13 cellular contexts compared by ENCODE assay signal in the genomic region with DNA sequence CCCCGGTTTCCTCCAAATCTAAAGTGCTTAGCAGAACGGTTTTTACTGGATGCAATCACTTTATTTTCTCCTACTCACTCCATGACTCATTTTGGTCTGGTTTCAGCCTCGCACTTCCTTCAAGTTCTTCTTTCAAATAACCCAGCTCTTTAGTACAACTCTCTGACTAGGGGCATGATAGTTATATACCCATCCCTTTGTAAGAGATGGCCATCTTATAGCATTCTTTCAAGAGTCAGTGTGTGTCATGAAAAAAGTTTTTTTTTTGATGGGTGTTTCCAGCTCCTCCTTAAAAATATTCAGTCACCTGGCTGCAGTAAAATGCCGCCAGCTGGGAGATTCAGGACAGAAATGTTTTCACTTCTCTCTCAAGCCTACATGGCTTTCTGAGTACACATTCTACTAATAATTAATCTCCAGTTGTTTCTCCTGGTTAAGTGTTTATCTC.
DNase-seq lines count a peak whose midpoint lies in the region; ATAC-seq, FAIRE-seq and TF ChIP-seq lines count a peak whose summit lies in the region.
"Had no signal": no experiment of that assay in that cellular context is flagged by ENCODE, and none has a peak within 500 bp of the region (broad histone marks: within the 10 kb centered on the region; RNA-seq: fewer than 3 reads in every experiment).

No MANE protein-coding gene starts in this region.

- H2AFZ ChIP-seq in hepatocyte = peak overlapping the region; percentile 36

- no peak for TF ChIP-seq POLR2A in stomach (IDR thresholded peaks at IDR 0.05)

- no peak for FAIRE-seq in bronchial epithelial cell (lab: Jason Lieb, UNC)

- H3K4me2 ChIP-seq in hepatocyte = peak overlapping the region; percentile 67

- no peaks in the 10 kb centered on the region for H3K79me2 ChIP-seq in hepatocyte

- intact Hi-C loops in stomach (cut with DNase I; ENCODE audit: low total_unique reads) = no loop called here

- no peak overlapping the region for H3K27ac Mint-ChIP-seq in stimulated activated effector memory CD8-positive, alpha-beta T cell treated with anti-CD3 and anti-CD28 coated beads, Interleukin-12 subunit alpha, Interleukin-12 subunit beta, amount 100 ng/mL, for 72 hours
- H3K27ac Mint-ChIP-seq: activated naive CD4-positive, alpha-beta T cell treated with anti-CD3 and anti-CD28 coated beads, Interleukin-2, amount 10 ng/mL, durations not matched to agents 7 days and 5 days; memory B cell had no signal

- peaks cover 9% of the 10 kb centered on the region for H3K9me3 Mint-ChIP-seq in stimulated activated effector memory CD8-positive, alpha-beta T cell treated with anti-CD3 and anti-CD28 coated beads, Interleukin-12 subunit alpha, Interleukin-12 subunit beta, amount 100 ng/mL, for 72 hours

- H3K4me3 ChIP-seq in bronchial epithelial cell (ENCODE audit: low read depth, low read length) = no peak overlapping the region
- H3K4me3 ChIP-seq in hepatocyte = no peak overlapping the region
- H3K4me3 ChIP-seq in stomach = no peak overlapping the region

- H3K27me3 ChIP-seq in bronchial epithelial cell (ENCODE audit: control insufficient read depth, insufficient read depth, low read length) (no peaks in the 10 kb centered on the region), hepatocyte (no peaks in the 10 kb centered on the region), stomach (no peaks in the 10 kb centered on the region)

- H4K20me1 ChIP-seq in hepatocyte (ENCODE audit: insufficient read depth, poor library complexity, severe bottlenecking) = no peaks in the 10 kb centered on the region

- DNase-seq in LoVo (ENCODE audit: low spot score) (peak; percentile 5), bronchial epithelial cell (ENCODE audit: low read depth) (peak; percentile 52), hepatocyte (ENCODE audit: low spot score) (peak; percentile 47), stomach (no peak), NCI-H526 (lab: John Stamatoyannopoulos, UW) (no peak), OCI-M2 (lab: John Stamatoyannopoulos, UW; ENCODE audit: unreplicated experiment) (no peak), mucosa of gallbladder (ENCODE audit: low spot score) (no peak)
- no peak for DNase-seq in stimulated activated effector memory CD8-positive, alpha-beta T cell treated with anti-CD3 and anti-CD28 coated beads, Interleukin-12 subunit alpha, Interleukin-12 subunit beta, amount 100 ng/mL, for 72 hours (ENCODE audit: low spot score in 2 of 2)
- DNase-seq: activated naive CD4-positive, alpha-beta T cell treated with anti-CD3 and anti-CD28 coated beads, Interleukin-2, amount 10 ng/mL, durations not matched to agents 7 days and 5 days; HCEC 1CT; NCI-H1105 treated with DMSO at 0.1 percent for 48 hours had no signal

- H3K27ac ChIP-seq in hepatocyte (peak overlapping the region; percentile 73), stomach (peak overlapping the region in 4 of 5 donors; percentile 37 to 74 (median 51))
- H3K27ac ChIP-seq: RWPE1 had no signal

- H3K9me2 ChIP-seq in hepatocyte (replicated peaks; ENCODE audit: insufficient read depth) = no peaks in the 10 kb centered on the region

- TF ChIP-seq CTCF in bronchial epithelial cell (IDR thresholded peaks at IDR 0.05; ENCODE audit: insufficient read depth, low read length, severe bottlenecking) (no peak), hepatocyte (IDR thresholded peaks at IDR 0.05; ENCODE audit: poor library complexity) (no peak), stomach (IDR thresholded peaks at IDR 0.05) (no peak)

- no peaks in the 10 kb centered on the region for H3K4me1 Mint-ChIP-seq in stimulated activated effector memory CD8-positive, alpha-beta T cell treated with anti-CD3 and anti-CD28 coated beads, Interleukin-12 subunit alpha, Interleukin-12 subunit beta, amount 100 ng/mL, for 72 hours
- H3K4me1 Mint-ChIP-seq: activated naive CD4-positive, alpha-beta T cell treated with anti-CD3 and anti-CD28 coated beads, Interleukin-2, amount 10 ng/mL, durations not matched to agents 7 days and 5 days; memory B cell had no signal

- no peak for TF ChIP-seq EP300 in stomach (IDR thresholded peaks at IDR 0.05)

- H3K36me3 Mint-ChIP-seq in stimulated activated effector memory CD8-positive, alpha-beta T cell treated with anti-CD3 and anti-CD28 coated beads, Interleukin-12 subunit alpha, Interleukin-12 subunit beta, amount 100 ng/mL, for 72 hours = no peaks in the 10 kb centered on the region
- H3K36me3 Mint-ChIP-seq: activated naive CD4-positive, alpha-beta T cell treated with anti-CD3 and anti-CD28 coated beads, Interleukin-2, amount 10 ng/mL, durations not matched to agents 7 days and 5 days; memory B cell had no signal

- H3K4me3 Mint-ChIP-seq in stimulated activated effector memory CD8-positive, alpha-beta T cell treated with anti-CD3 and anti-CD28 coated beads, Interleukin-12 subunit alpha, Interleukin-12 subunit beta, amount 100 ng/mL, for 72 hours = no peak overlapping the region
- H3K4me3 Mint-ChIP-seq: activated naive CD4-positive, alpha-beta T cell treated with anti-CD3 and anti-CD28 coated beads, Interleukin-2, amount 10 ng/mL, durations not matched to agents 7 days and 5 days; memory B cell had no signal

- H3K36me3 ChIP-seq in bronchial epithelial cell (ENCODE audit: control insufficient read depth, insufficient read depth, low read length) (no peaks in the 10 kb centered on the region), hepatocyte (replicated peaks; ENCODE audit: insufficient read depth, low read depth) (no peaks in the 10 kb centered on the region), stomach (no peaks in the 10 kb centered on the region)

- H3K9me3 ChIP-seq in hepatocyte (ENCODE audit: low read depth) = peaks cover 4% of the 10 kb centered on the region
- peaks cover 0 to 14% (median 4%) of the 10 kb centered on the region in 4 donors for H3K9me3 ChIP-seq in stomach

- WGBS in hepatocyte (ENCODE audit: low lambda C conversion rate, missing lambda C conversion rate) = 31% methylated on average over 4 of the region's 4 CpGs
- WGBS in stomach, 5 donors = 11 to 27% (median 15%) methylated on average over 4 of the region's 4 CpGs

- no peak for ATAC-seq in stimulated activated effector memory CD8-positive, alpha-beta T cell treated with anti-CD3 and anti-CD28 coated beads, Interleukin-12 subunit alpha, Interleukin-12 subunit beta, amount 100 ng/mL, for 72 hours

- peaks cover 8% of the 10 kb centered on the region for H3K4me1 ChIP-seq in hepatocyte (ENCODE audit: insufficient read depth)
- H3K4me1 ChIP-seq in stomach = peaks cover 0 to 11% (median 6%) of the 10 kb centered on the region in 4 donors

Comparison
In these comparisons a context has a peak if more than half of its experiments do, and no peak if none do; other contexts are left out.
1. DNase-seq: peak in LoVo (single experiment), bronchial epithelial cell (single experiment) and hepatocyte (single experiment); none in stomach (single experiment), stimulated activated effector memory CD8-positive, alpha-beta T cell treated with anti-CD3 and anti-CD28 coated beads, Interleukin-12 subunit alpha, Interleukin-12 subunit beta, amount 100 ng/mL, for 72 hours (0 of 2), NCI-H526 (0 of 2), OCI-M2 (single experiment) and mucosa of gallbladder (single experiment).